ENCODE assay signal across 26 cellular contexts in the genomic region with DNA sequence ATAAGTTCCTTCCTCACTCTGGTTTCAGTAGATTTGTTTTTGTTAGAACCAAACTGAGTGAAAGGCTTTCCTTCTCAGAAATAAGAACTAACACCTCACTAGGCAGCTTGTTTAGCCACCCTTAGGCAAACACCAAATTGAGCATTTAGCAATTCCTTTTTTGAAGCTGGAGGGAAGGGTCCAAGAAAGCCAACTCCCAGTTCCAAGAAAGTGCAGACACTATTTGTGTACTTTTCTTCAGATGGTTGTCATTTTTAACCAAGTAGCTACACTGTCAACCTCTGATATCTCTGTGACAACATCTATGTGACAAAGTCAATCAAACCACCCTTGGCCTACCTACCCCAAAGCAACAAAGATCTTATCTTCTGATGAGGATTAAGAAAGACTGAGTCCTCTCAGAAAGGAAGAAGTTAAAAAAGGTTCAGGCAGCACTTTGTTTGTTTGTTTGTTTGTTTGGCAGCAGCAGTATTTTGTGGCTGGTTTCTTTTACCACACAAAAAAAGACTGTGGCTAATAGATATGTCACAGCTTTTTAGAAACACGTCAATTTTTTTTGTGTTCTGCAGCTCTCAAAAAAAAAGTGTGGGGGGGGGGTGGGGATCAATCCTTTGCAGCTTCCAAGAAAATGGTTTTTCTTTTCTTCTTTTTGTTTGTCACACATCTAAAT.
DNase-seq lines count a peak whose midpoint lies in the region; ATAC-seq, FAIRE-seq and TF ChIP-seq lines count a peak whose summit lies in the region.
"Had no signal": no experiment of that assay in that cellular context is flagged by ENCODE, and none has a peak within 500 bp of the region (broad histone marks: within the 10 kb centered on the region; RNA-seq: fewer than 3 reads in every experiment).

No MANE protein-coding gene starts in this region.

- no peak for TF ChIP-seq CTCF in colonic mucosa (IDR thresholded peaks at IDR 0.05)

- H3K4me1 Mint-ChIP-seq in activated naive CD4-positive, alpha-beta T cell treated with anti-CD3 and anti-CD28 coated beads, Interleukin-2, amount 10 ng/mL, durations not matched to agents 7 days and 5 days = peaks cover 41% of the 10 kb centered on the region
- peaks cover 15% of the 10 kb centered on the region for H3K4me1 Mint-ChIP-seq in activated naive CD4-positive, alpha-beta T cell treated with anti-CD3 and anti-CD28 coated beads for 36 hours (ENCODE audit: low read depth)
- peaks cover 16 to 21% (median 20%) of the 10 kb centered on the region in 3 donors for H3K4me1 Mint-ChIP-seq in T-cell
- peaks cover 13% of the 10 kb centered on the region for H3K4me1 Mint-ChIP-seq in stimulated activated effector memory CD8-positive, alpha-beta T cell treated with anti-CD3 and anti-CD28 coated beads, Interleukin-12 subunit alpha, Interleukin-12 subunit beta, amount 100 ng/mL, for 72 hours

- peak overlapping the region; percentile 94 for H3K27ac Mint-ChIP-seq in activated naive CD4-positive, alpha-beta T cell treated with anti-CD3 and anti-CD28 coated beads, Interleukin-2, amount 10 ng/mL, durations not matched to agents 7 days and 5 days
- H3K27ac Mint-ChIP-seq in activated naive CD4-positive, alpha-beta T cell treated with anti-CD3 and anti-CD28 coated beads for 36 hours = no peak overlapping the region
- peak overlapping the region; percentile 60 to 72 for H3K27ac Mint-ChIP-seq in T-cell
- peak overlapping the region; percentile 8 for H3K27ac Mint-ChIP-seq in stimulated activated effector memory CD8-positive, alpha-beta T cell treated with anti-CD3 and anti-CD28 coated beads, Interleukin-12 subunit alpha, Interleukin-12 subunit beta, amount 100 ng/mL, for 72 hours
- H3K27ac Mint-ChIP-seq: WTC11 had no signal

- H3K4me3 Mint-ChIP-seq in activated naive CD4-positive, alpha-beta T cell treated with anti-CD3 and anti-CD28 coated beads, Interleukin-2, amount 10 ng/mL, durations not matched to agents 7 days and 5 days = peak overlapping the region; percentile 11
- H3K4me3 Mint-ChIP-seq in activated naive CD4-positive, alpha-beta T cell treated with anti-CD3 and anti-CD28 coated beads for 36 hours = no peak overlapping the region
- H3K4me3 Mint-ChIP-seq in T-cell = peak overlapping the region in 1 of 3 donors; percentile 61
- H3K4me3 Mint-ChIP-seq in stimulated activated effector memory CD8-positive, alpha-beta T cell treated with anti-CD3 and anti-CD28 coated beads, Interleukin-12 subunit alpha, Interleukin-12 subunit beta, amount 100 ng/mL, for 72 hours = no peak overlapping the region
- H3K4me3 Mint-ChIP-seq: central memory CD8-positive, alpha-beta T cell; WTC11 had no signal

- no peak overlapping the region for H3K4me3 ChIP-seq in colonic mucosa
- H3K4me3 ChIP-seq: gastrocnemius medialis, ovary, testis had no signal

- H3K27me3 Mint-ChIP-seq in activated naive CD4-positive, alpha-beta T cell treated with anti-CD3 and anti-CD28 coated beads, Interleukin-2, amount 10 ng/mL, durations not matched to agents 7 days and 5 days = no peaks in the 10 kb centered on the region
- no peaks in the 10 kb centered on the region for H3K27me3 Mint-ChIP-seq in activated naive CD4-positive, alpha-beta T cell treated with anti-CD3 and anti-CD28 coated beads for 36 hours (ENCODE audit: low read depth)
- no peaks in the 10 kb centered on the region for H3K27me3 Mint-ChIP-seq in T-cell
- H3K27me3 Mint-ChIP-seq: central memory CD8-positive, alpha-beta T cell had no signal

- CTCF ChIA-PET in activated naive CD4-positive, alpha-beta T cell treated with anti-CD3 and anti-CD28 coated beads, Interleukin-2, amount 10 ng/mL, durations not matched to agents 7 days and 5 days (lab: Charles Lee) = interaction anchor here (1.4 kb wide), 1 partner anchor 312 kb away, joined by 4 read pairs; no protein-coding TSS in a partner anchor
- CTCF ChIA-PET in activated naive CD4-positive, alpha-beta T cell treated with anti-CD3 and anti-CD28 coated beads for 36 hours (lab: Charles Lee) = no interaction called here
- CTCF ChIA-PET in T-cell (lab: Charles Lee) = interaction anchor here in 1 of 2 donors (0.6 kb wide), 1 partner anchor 9 kb away, joined by 3 read pairs; no protein-coding TSS in a partner anchor

- H3K27ac ChIP-seq in colonic mucosa = no peak overlapping the region
- H3K27ac ChIP-seq: ovary, testis had no signal

- peaks cover 27% of the 10 kb centered on the region for H3K9me3 Mint-ChIP-seq in activated naive CD4-positive, alpha-beta T cell treated with anti-CD3 and anti-CD28 coated beads, Interleukin-2, amount 10 ng/mL, durations not matched to agents 7 days and 5 days
- peaks cover 11% of the 10 kb centered on the region for H3K9me3 Mint-ChIP-seq in activated naive CD4-positive, alpha-beta T cell treated with anti-CD3 and anti-CD28 coated beads for 36 hours
- H3K9me3 Mint-ChIP-seq in T-cell = peaks cover 11 to 12% (median 11%) of the 10 kb centered on the region in 3 donors
- H3K9me3 Mint-ChIP-seq in stimulated activated effector memory CD8-positive, alpha-beta T cell treated with anti-CD3 and anti-CD28 coated beads, Interleukin-12 subunit alpha, Interleukin-12 subunit beta, amount 100 ng/mL, for 72 hours = peaks cover 7% of the 10 kb centered on the region

- peak in 3 of 4 experiments; percentile 37 to 66 (median 51) for ATAC-seq in T-cell (replicated peaks in 1 of 4)
- peak; percentile 74 for ATAC-seq in stimulated activated effector memory CD8-positive, alpha-beta T cell treated with anti-CD3 and anti-CD28 coated beads, Interleukin-12 subunit alpha, Interleukin-12 subunit beta, amount 100 ng/mL, for 72 hours
- no peak for ATAC-seq in HG02588 (IDR thresholded peaks at IDR 0.05; ENCODE audit: unreplicated experiment)
- ATAC-seq: esophagus mucosa, gastrocnemius medialis, sciatic nerve, WTC11 had no signal

- no peaks in the 10 kb centered on the region for H3K36me3 ChIP-seq in colonic mucosa
- H3K36me3 ChIP-seq: gastrocnemius medialis, ovary had no signal

- H3K4me1 ChIP-seq in colonic mucosa = no peaks in the 10 kb centered on the region
- H3K4me1 ChIP-seq: testis had no signal

- H3K9me3 ChIP-seq in colonic mucosa = no peaks in the 10 kb centered on the region
- H3K9me3 ChIP-seq: gastrocnemius medialis, testis had no signal

- no peak overlapping the region for H3K9ac ChIP-seq in colonic mucosa (ENCODE audit: low read depth in 2 of 2, low read length in 2 of 2)

- peaks cover 35% of the 10 kb centered on the region for H3K36me3 Mint-ChIP-seq in activated naive CD4-positive, alpha-beta T cell treated with anti-CD3 and anti-CD28 coated beads, Interleukin-2, amount 10 ng/mL, durations not matched to agents 7 days and 5 days
- H3K36me3 Mint-ChIP-seq in activated naive CD4-positive, alpha-beta T cell treated with anti-CD3 and anti-CD28 coated beads for 36 hours (ENCODE audit: low read depth) = peaks cover 3% of the 10 kb centered on the region
- H3K36me3 Mint-ChIP-seq in T-cell = peaks cover 9% of the 10 kb centered on the region
- no peaks in the 10 kb centered on the region for H3K36me3 Mint-ChIP-seq in stimulated activated effector memory CD8-positive, alpha-beta T cell treated with anti-CD3 and anti-CD28 coated beads, Interleukin-12 subunit alpha, Interleukin-12 subunit beta, amount 100 ng/mL, for 72 hours

- no peak for FAIRE-seq in RCC 7860 (lab: Jason Lieb, UNC)
- FAIRE-seq: kidney had no signal

- DNase-seq in activated naive CD4-positive, alpha-beta T cell treated with anti-CD3 and anti-CD28 coated beads, Interleukin-2, amount 10 ng/mL, durations not matched to agents 7 days and 5 days = peak; percentile 35
- no peak for DNase-seq in activated naive CD4-positive, alpha-beta T cell treated with anti-CD3 and anti-CD28 coated beads for 36 hours
- no peak for DNase-seq in T-cell
- DNase-seq in colonic mucosa = peak; percentile 1
- DNase-seq in stimulated activated effector memory CD8-positive, alpha-beta T cell treated with anti-CD3 and anti-CD28 coated beads, Interleukin-12 subunit alpha, Interleukin-12 subunit beta, amount 100 ng/mL, for 72 hours (ENCODE audit: low spot score in 2 of 2) = peak in 1 of 2 donors; percentile 25
- no peak for DNase-seq in putamen (ENCODE audit: low spot score)
- no peak for DNase-seq in RCC 7860 (ENCODE audit: low spot score)
- DNase-seq: ACHN; activated gamma-delta T cell; anterior cingulate cortex; C1 segment of cervical spinal cord; gastrocnemius medialis; GF-D8; KG1; kidney; MV-4-11; NCI-H1694 treated with DMSO at 0.1 percent for 48 hours; NCI-H748 treated with DMSO at 0.1 percent for 48 hours; ovary; stimulated activated CD4-positive, alpha-beta T cell treated with anti-CD3 and anti-CD28 coated beads, Interleukin-15, amount 100 ng/mL, for 24 hours; testis had no signal

- POLR2A ChIA-PET in T-cell (lab: Charles Lee) = no interaction called here

- no peaks in the 10 kb centered on the region for H3K27me3 ChIP-seq in colonic mucosa
- H3K27me3 ChIP-seq: gastrocnemius medialis, ovary, testis had no signal

- intact Hi-C loops in activated naive CD4-positive, alpha-beta T cell treated with anti-CD3 and anti-CD28 coated beads for 36 hours (cut with micrococcal nuclease) = no loop called here
- intact Hi-C loops in colonic mucosa (cut with DNase I) = no loop called here

Comparison
In these comparisons a context has a peak if more than half of its experiments do, and no peak if none do; other contexts are left out.
1. DNase-seq: peak in activated naive CD4-positive, alpha-beta T cell treated with anti-CD3 and anti-CD28 coated beads, Interleukin-2, amount 10 ng/mL, durations not matched to agents 7 days and 5 days (single experiment) and colonic mucosa (single experiment); none in activated naive CD4-positive, alpha-beta T cell treated with anti-CD3 and anti-CD28 coated beads for 36 hours (single experiment), T-cell (0 of 34), putamen (single experiment) and RCC 7860 (single experiment).